Comparison of ENCODE assay signal across 30 cellular contexts in genomic region chr4:16857425-16857824, GRCh38. TPM values are rescaled to one million over a fixed set of nuclear protein-coding genes. Genes with fewer than 3 reads are reported as not detected.
DNase-seq lines count a peak whose midpoint lies in the region; ATAC-seq and TF ChIP-seq lines count a peak whose summit lies in the region.
"Had no signal": no experiment of that assay in that cellular context is flagged by ENCODE, and none has a peak within 500 bp of the region (broad histone marks: within the 10 kb centered on the region; RNA-seq: fewer than 3 reads in every experiment).

No MANE protein-coding gene starts in this region.

- H3K9me3 ChIP-seq in AG04450 (ENCODE audit: control insufficient read depth, insufficient read depth, low read length) = no peaks in the 10 kb centered on the region
- no peaks in the 10 kb centered on the region for H3K9me3 ChIP-seq in SJSA1 (replicated peaks)
- no peaks in the 10 kb centered on the region for H3K9me3 ChIP-seq in gastroesophageal sphincter
- H3K9me3 ChIP-seq: MG63, ovary, right lobe of liver, testis had no signal

- H3K4me1 ChIP-seq in SJSA1 (replicated peaks) (peaks cover 39% of the 10 kb centered on the region), gastroesophageal sphincter (peaks cover 0 to 9% (median 0%) of the 10 kb centered on the region in 3 donors)
- H3K4me1 ChIP-seq: right lobe of liver, testis had no signal

- ATAC-seq in gastroesophageal sphincter = no peak
- ATAC-seq in GM18858 (IDR thresholded peaks at IDR 0.05; ENCODE audit: unreplicated experiment) = no peak

- 68 to 81% methylated on average over 3 to 5 of the region's 5 CpGs for WGBS in gastroesophageal sphincter (ENCODE audit: low coverage in 1 of 2), 2 donors

- TF ChIP-seq EP300 in gastroesophageal sphincter (IDR thresholded peaks at IDR 0.05) = no peak

- POLR2A ChIA-PET in AG04450 (lab: Yijun Ruan, JAX) = interaction anchor here (0.6 kb wide), 1 partner anchor 56 kb away, joined by 3 read pairs; no protein-coding TSS in a partner anchor

- CTCF ChIA-PET in AG04450 (lab: Charles Lee) = interaction anchor here (1.5 kb wide), 1 partner anchor 467 kb away, joined by 6 read pairs; no protein-coding TSS in a partner anchor

- no peak for TF ChIP-seq POLR2A in gastroesophageal sphincter (IDR thresholded peaks at IDR 0.05)

- no peak for TF ChIP-seq CTCF in AG04450 (IDR thresholded peaks at IDR 0.05; ENCODE audit: low read depth, low read length)
- TF ChIP-seq CTCF in gastroesophageal sphincter (IDR thresholded peaks at IDR 0.05) = no peak

- H3K27me3 ChIP-seq in AG04450 (ENCODE audit: control insufficient read depth, insufficient read depth, low read length) = no peaks in the 10 kb centered on the region
- H3K27me3 ChIP-seq in SJSA1 (replicated peaks) = no peaks in the 10 kb centered on the region
- H3K27me3 ChIP-seq in gastroesophageal sphincter = no peaks in the 10 kb centered on the region
- H3K27me3 ChIP-seq: MG63, ovary, right lobe of liver, testis had no signal

- H3K4me3 ChIP-seq in AG04450 (ENCODE audit: low read depth, low read length) (no peak overlapping the region), SJSA1 (no peak overlapping the region), gastroesophageal sphincter (no peak overlapping the region), skin epidermis (no peak overlapping the region)
- H3K4me3 ChIP-seq: MG63, ovary, right lobe of liver, testis had no signal

- H3K36me3 ChIP-seq in SJSA1 (no peaks in the 10 kb centered on the region), gastroesophageal sphincter (no peaks in the 10 kb centered on the region)
- H3K36me3 ChIP-seq: ovary, right lobe of liver, WERI-Rb-1 had no signal

- H3K27ac ChIP-seq in AG04450 (ENCODE audit: low read depth, low read length) (peak overlapping the region; percentile 49), SJSA1 (peak overlapping the region; percentile 36), gastroesophageal sphincter (peak overlapping the region in 3 of 4 donors; percentile 2 to 43 (median 11)), skin epidermis (peak overlapping the region in 11 of 21 experiments; percentile 13 to 63 (median 55))
- H3K27ac ChIP-seq: ovary, testis, WERI-Rb-1 had no signal

- DNase-seq in AG04450 (ENCODE audit: low read depth, low spot score) (no peak), SJSA1 (ENCODE audit: low read depth in 1 of 2, low spot score in 2 of 2) (no peak), epidermal melanocyte (ENCODE audit: insufficient read length, low spot score) (no peak), NK-92 (lab: John Stamatoyannopoulos, UW; ENCODE audit: unreplicated experiment) (no peak)
- DNase-seq: activated CD4-positive, alpha-beta T cell treated with anti-CD3 and anti-CD28 coated beads, Interleukin-2, amount 10 ng/mL, durations not matched to agents 24 days and 14 days; activated gamma-delta T cell; activated naive CD8-positive, alpha-beta T cell treated with anti-CD3 and anti-CD28 coated beads, Interleukin-2, amount 10 ng/mL, durations not matched to agents 7 days and 5 days; activated T-cell treated with anti-CD3 and anti-CD28 coated beads, Interleukin-2, amount 50 U/mL, for 1 hour; erythroblast; foreskin fibroblast; H7; hippocampal formation; immature natural killer cell; KBM-7; MG63; NCI-H1105 treated with DMSO at 0.1 percent for 48 hours; NCI-H2029; NCI-H526; nephron progenitor cell; ovary; right lobe of liver; SHP77 treated with DMSO at 0.1 percent for 48 hours; stimulated activated naive CD4-positive, alpha-beta T cell; SW 1271; testis; WERI-Rb-1 had no signal

RNA-seq across cellular contexts. Expression of gene LDB2, which starts 41.0 kb away (rescaled TPM):
- 180 and 202 TPM in 2 replicates for polyA plus RNA-seq in AG04450 (2011; rRNA removed)
- polyA minus RNA-seq in AG04450 (2011; rRNA and poly(A)+ RNA removed) = 516 and 556 TPM in 2 replicates
- 8.0 and 16.5 TPM in 2 replicates for total RNA-seq in SJSA1 (2014; rRNA removed; shearing (Covaris generic))
- 10 to 100 TPM; 23.6 to 29.6 (median 28.3) TPM for total RNA-seq in gastroesophageal sphincter
- total RNA-seq: activated CD4-positive, alpha-beta T cell treated with anti-CD3 and anti-CD28 coated beads, Interleukin-2, amount 10 ng/mL, durations not matched to agents 24 days and 14 days; activated CD8-positive, alpha-beta memory T cell treated with anti-CD3 and anti-CD28 coated beads for 36 hours; activated naive CD8-positive, alpha-beta T cell treated with anti-CD3 and anti-CD28 coated beads, Interleukin-2, amount 10 ng/mL, durations not matched to agents 7 days and 5 days had no signal
